In the genomic region with DNA sequence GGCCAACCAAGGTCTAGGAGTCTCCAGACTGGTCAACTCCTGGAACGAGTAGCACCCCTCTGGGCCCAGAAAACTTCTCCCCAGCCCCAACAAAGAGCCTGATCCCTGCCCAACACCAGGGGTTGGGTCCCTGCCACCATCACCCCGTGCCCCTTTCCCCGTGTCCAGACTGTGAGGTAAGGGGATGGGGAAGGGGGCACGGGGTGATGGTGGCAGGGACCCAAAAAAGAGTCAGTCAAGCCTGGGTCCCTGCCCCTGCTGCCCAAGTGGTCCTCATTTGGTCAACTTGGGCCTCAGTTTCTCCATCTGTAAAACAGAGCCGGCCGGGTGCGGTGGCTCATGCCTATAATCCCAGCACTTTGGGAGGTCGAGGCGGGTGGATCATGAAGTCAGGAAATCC, we compare ENCODE assay signal across 10 cellular contexts. TPM values are rescaled to one million over a fixed set of nuclear protein-coding genes. Genes with fewer than 3 reads are reported as not detected.
DNase-seq lines count a peak whose midpoint lies in the region; ATAC-seq, FAIRE-seq and TF ChIP-seq lines count a peak whose summit lies in the region.
"Had no signal": no experiment of that assay in that cellular context is flagged by ENCODE, and none has a peak within 500 bp of the region (broad histone marks: within the 10 kb centered on the region; RNA-seq: fewer than 3 reads in every experiment).

No MANE protein-coding gene starts in this region.

- H3K9ac ChIP-seq in OCI-LY1 (ENCODE audit: low read length): peak overlapping the region; percentile 88; the same call in 1 of the 2 replicates
- no peak overlapping the region for H3K9ac ChIP-seq in H1 (replicated peaks in 1 of 4; ENCODE audit: extremely low read depth in 1 of 4, low read depth in 3 of 4, low read length in 3 of 4)
- no peak overlapping the region for H3K9ac ChIP-seq in neuronal stem cell (ENCODE audit: low read depth, low read length, poor library complexity)

- H3K23ac ChIP-seq in H1 (ENCODE audit: insufficient read length) (no peak overlapping the region), neuronal stem cell (ENCODE audit: low read depth, low read length, poor library complexity) (no peak overlapping the region)

- peak overlapping the region; percentile 85 for H3K4me2 ChIP-seq in OCI-LY1 (ENCODE audit: low read length)
- H3K4me2 ChIP-seq in H1 (ENCODE audit: insufficient read depth in 1 of 2, low read depth in 2 of 2, low read length in 2 of 2): peak overlapping the region in 1 of 2 experiments; percentile 76; a peak in 1 of 4 replicates
- H3K4me2 ChIP-seq in neuronal stem cell (ENCODE audit: insufficient read depth, low read length, poor library complexity, severe bottlenecking): no peak overlapping the region

- peak overlapping the region; percentile 82 for H3K4me3 Mint-ChIP-seq in CD4-positive, alpha-beta T cell

- H4K20me1 ChIP-seq in OCI-LY1 (ENCODE audit: insufficient read depth, low read length) (no peaks in the 10 kb centered on the region; the same call in 1 of the 2 replicates), H1 (replicated peaks in 1 of 2; ENCODE audit: control insufficient read depth in 1 of 2, insufficient read depth in 2 of 2, low read length in 2 of 2) (peaks cover 4 to 18% of the 10 kb centered on the region in 2 experiments)

- FAIRE-seq in H1 (lab: Jason Lieb, UNC) (no peak), GM12891 (lab: Jason Lieb, UNC) (no peak)

- H3K4me1 ChIP-seq in OCI-LY1 (ENCODE audit: insufficient read depth, low read length, severe bottlenecking) (peaks cover 61% of the 10 kb centered on the region), H1 (replicated peaks in 1 of 4; ENCODE audit: control insufficient read depth in 3 of 4, insufficient read depth in 4 of 4, low read length in 3 of 4) (peaks cover 3 to 27% (median 17%) of the 10 kb centered on the region in 4 experiments), neuronal stem cell (ENCODE audit: control insufficient read depth in 2 of 2, insufficient read depth in 1 of 2, low read depth in 1 of 2, low read length in 2 of 2) (peaks cover 7 to 11% of the 10 kb centered on the region in 2 donors)

- no peak overlapping the region for H4K91ac ChIP-seq in H1 (replicated peaks; ENCODE audit: insufficient read length, low read length)
- no peak overlapping the region for H4K91ac ChIP-seq in neuronal stem cell (ENCODE audit: low read depth, low read length, poor library complexity)

- no peak for TF ChIP-seq CTCF in CD4-positive, alpha-beta T cell (IDR thresholded peaks at IDR 0.05)
- TF ChIP-seq CTCF in OCI-LY1 (IDR thresholded peaks at IDR 0.05; ENCODE audit: low read length): no peak
- no peak for TF ChIP-seq CTCF in H1 (IDR thresholded peaks at IDR 0.05; ENCODE audit: control extremely low read depth in 1 of 3, insufficient read depth in 1 of 3, low read depth in 1 of 3, low read length in 3 of 3)

- H2BK20ac ChIP-seq in H1 (ENCODE audit: low read length): no peak overlapping the region

- H2BK5ac ChIP-seq in H1 (ENCODE audit: low read depth, low read length) (no peak overlapping the region), neuronal stem cell (ENCODE audit: low read length) (no peak overlapping the region)

- peaks cover 13% of the 10 kb centered on the region; the same call in 1 of the 2 replicates for H3K36me3 ChIP-seq in OCI-LY1 (ENCODE audit: insufficient read depth, low read length)
- H3K36me3 ChIP-seq in H1 (ENCODE audit: control insufficient read depth in 2 of 4, insufficient read depth in 4 of 4, low read length in 3 of 4): no peaks in the 10 kb centered on the region; a peak in 1 of 8 replicates
- peaks cover 0 to 14% of the 10 kb centered on the region in 2 donors for H3K36me3 ChIP-seq in neuronal stem cell (replicated peaks in 1 of 2; ENCODE audit: control insufficient read depth in 2 of 2, insufficient read depth in 2 of 2, low read length in 2 of 2)

- DNase-seq in CD4-positive, alpha-beta T cell: peak in 1 of 10 experiments; percentile 9
- DNase-seq in H1 (ENCODE audit: low read depth in 1 of 2, low spot score in 2 of 2) (no peak), neuronal stem cell (ENCODE audit: low spot score) (no peak), AG20443 (ENCODE audit: low spot score) (no peak), GM12891 (ENCODE audit: insufficient read length, low spot score) (no peak), SIG-M5 treated with dmso at 0.1 percent for 504 hours (lab: John Stamatoyannopoulos, UW; ENCODE audit: unreplicated experiment) (no peak)
- DNase-seq: NCI-H345, T1000 had no signal

- H3K14ac ChIP-seq in H1 (ENCODE audit: insufficient read length): no peak overlapping the region
- no peak overlapping the region for H3K14ac ChIP-seq in neuronal stem cell (ENCODE audit: low read length)

- no peak overlapping the region for H2BK15ac ChIP-seq in H1 (ENCODE audit: low read length)
- peak overlapping the region; percentile 88 for H2BK15ac ChIP-seq in neuronal stem cell (ENCODE audit: low read length)

- TF ChIP-seq RAD21 in H1 (IDR thresholded peaks at IDR 0.05 in 1 of 2, conservative IDR thresholded peaks at IDR 0.05 in 1 of 2; ENCODE audit: low read depth in 2 of 2, low read length in 2 of 2): no peak

- no peak for ATAC-seq in CD4-positive, alpha-beta T cell (ENCODE audit: poor library complexity)
- no peak for ATAC-seq in HG02884 (IDR thresholded peaks at IDR 0.05; ENCODE audit: unreplicated experiment)

- H2BK12ac ChIP-seq in H1 (ENCODE audit: low read depth, low read length) (0 out of 2 replicates have a peak overlapping the region, but pooled peaks have one; percentile 1), neuronal stem cell (ENCODE audit: low read length) (no peak overlapping the region)

- peak overlapping the region; percentile 71 for H3K27ac ChIP-seq in CD4-positive, alpha-beta T cell (ENCODE audit: low read depth, low read length)
- H3K27ac ChIP-seq in OCI-LY1 (ENCODE audit: low read depth, low read length, poor library complexity, severe bottlenecking) (peak overlapping the region; percentile 85), H1 (ENCODE audit: low read depth, low read length) (no peak overlapping the region), neuronal stem cell (replicated peaks; ENCODE audit: low read length) (no peak overlapping the region)

- CTCF ChIA-PET in CD4-positive, alpha-beta T cell (lab: Charles Lee): no interaction called here
- CTCF ChIA-PET in H1 (lab: Charles Lee; ENCODE audit: partially characterized antibody): interaction anchor here (0.9 to 13.0 kb wide), 4 partner anchors 12 to 55 kb away, joined by 3 to 130 read pairs (median 6); no protein-coding TSS in a partner anchor

- H4K5ac ChIP-seq in H1 (ENCODE audit: insufficient read length, low read depth, low read length): no peak overlapping the region

- POLR2A ChIA-PET in CD4-positive, alpha-beta T cell (lab: Charles Lee): interaction anchor here (1.0 to 3.2 kb wide), 6 partner anchors 10 to 185 kb away, joined by 3 to 22 read pairs (median 6); partner anchors contain the start of gene SETD2
- POLR2A ChIA-PET in H1 (lab: Charles Lee; ENCODE audit: partially characterized antibody): interaction anchor here (0.6 to 1.8 kb wide), 4 partner anchors 7 to 65 kb away, joined by 3 to 4 read pairs (median 3); no protein-coding TSS in a partner anchor

- no peaks in the 10 kb centered on the region for H3K9me3 Mint-ChIP-seq in CD4-positive, alpha-beta T cell

- H3K79me2 ChIP-seq in OCI-LY1 (ENCODE audit: insufficient read depth, low read length): peaks cover 30% of the 10 kb centered on the region
- H3K79me2 ChIP-seq in H1 (ENCODE audit: control insufficient read depth in 1 of 2, insufficient read depth in 2 of 2, low read length in 2 of 2): peaks cover 21 to 34% of the 10 kb centered on the region in 2 experiments

- H3K27me3 Mint-ChIP-seq in CD4-positive, alpha-beta T cell: no peaks in the 10 kb centered on the region

- H3K4me3 ChIP-seq in OCI-LY1 (ENCODE audit: low read depth, low read length, poor library complexity, severe bottlenecking) (peak overlapping the region; percentile 93), H1 (ENCODE audit: extremely low read depth in 1 of 4, insufficient read depth in 2 of 4, low read depth in 3 of 4, low read length in 4 of 4) (no peak overlapping the region), neuronal stem cell (ENCODE audit: low read length in 2 of 2) (no peak overlapping the region)

- H3K27ac Mint-ChIP-seq in CD4-positive, alpha-beta T cell: peak overlapping the region; percentile 91

- no peaks in the 10 kb centered on the region for H3K9me3 ChIP-seq in CD4-positive, alpha-beta T cell (ENCODE audit: control insufficient read depth, low read length)
- H3K9me3 ChIP-seq in OCI-LY1 (ENCODE audit: low read length) (no peaks in the 10 kb centered on the region), H1 (ENCODE audit: insufficient read depth in 2 of 2, low read depth in 1 of 2, low read length in 1 of 2) (no peaks in the 10 kb centered on the region), neuronal stem cell (replicated peaks in 1 of 2; ENCODE audit: control insufficient read depth in 2 of 2, insufficient read depth in 1 of 2, low read depth in 1 of 2, low read length in 2 of 2) (no peaks in the 10 kb centered on the region)

- H4K8ac ChIP-seq in H1 (ENCODE audit: extremely low read depth, insufficient read depth, low read length): peak overlapping the region; percentile 38; the same call in 1 of the 2 replicates
- no peak overlapping the region for H4K8ac ChIP-seq in neuronal stem cell (ENCODE audit: low read depth, low read length)

- intact Hi-C loops in CD4-positive, alpha-beta T cell (cut with DNase I, micrococcal nuclease): loop anchor here in 1 of 2 experiments (5.0 kb wide), 2 partner anchors 304 to 499 kb away; partner anchors contain the start of genes KIF9, KLHL18 and SCAP

- no peak overlapping the region for H3K56ac ChIP-seq in H1 (replicated peaks; ENCODE audit: insufficient read length, low read depth, low read length)

- no peak for TF ChIP-seq POLR2A in H1 (IDR thresholded peaks at IDR 0.05; ENCODE audit: control extremely low read depth in 1 of 2, low read depth in 2 of 2, low read length in 2 of 2)
- TF ChIP-seq POLR2A in GM12891 (IDR thresholded peaks at IDR 0.05; ENCODE audit: low read depth, low read length): no peak

- H3K9me2 ChIP-seq in OCI-LY1 (ENCODE audit: low read depth, low read length): no peaks in the 10 kb centered on the region

- H3K4me1 Mint-ChIP-seq in CD4-positive, alpha-beta T cell (ENCODE audit: low read depth): peaks cover 71% of the 10 kb centered on the region

- no peak overlapping the region for H2BK120ac ChIP-seq in H1 (replicated peaks; ENCODE audit: low read depth, low read length)
- no peak overlapping the region for H2BK120ac ChIP-seq in neuronal stem cell (ENCODE audit: low read depth, low read length)

- H3K23me2 ChIP-seq in H1 (ENCODE audit: low read depth, low read length): peaks cover 10% of the 10 kb centered on the region; the same call in 1 of the 2 replicates

- no peak for TF ChIP-seq EP300 in H1 (IDR thresholded peaks at IDR 0.05; ENCODE audit: borderline replicate concordance in 1 of 2, low read depth in 2 of 2, low read length in 2 of 2)

- no peaks in the 10 kb centered on the region; the same call in 1 of the 2 replicates for H3F3A ChIP-seq in OCI-LY1 (ENCODE audit: insufficient read depth, low read length)

- H3K79me1 ChIP-seq in H1 (ENCODE audit: low read depth, low read length) (peaks cover 2% of the 10 kb centered on the region; the same call in 1 of the 2 replicates), neuronal stem cell (ENCODE audit: low read depth, low read length) (peaks cover 10% of the 10 kb centered on the region)

- H2AFZ ChIP-seq in OCI-LY1 (ENCODE audit: low read length) (no peak overlapping the region), H1 (ENCODE audit: low read length) (no peak overlapping the region), neuronal stem cell (ENCODE audit: low read length) (no peak overlapping the region)

- H2AK5ac ChIP-seq in H1 (ENCODE audit: low read depth, low read length) (no peak overlapping the region), neuronal stem cell (ENCODE audit: low read depth, low read length) (peak overlapping the region; percentile 10)

- H3K4ac ChIP-seq in H1 (replicated peaks; ENCODE audit: insufficient read length, low read depth, low read length) (no peak overlapping the region), neuronal stem cell (ENCODE audit: low read length) (no peak overlapping the region)

- no peak overlapping the region for H3K18ac ChIP-seq in H1 (ENCODE audit: extremely low read depth, low read length)
- H3K18ac ChIP-seq in neuronal stem cell (ENCODE audit: low read length): peak overlapping the region; percentile 24

- 94% methylated on average over 9 of the region's 9 CpGs; no CpG with 5 or more reads in 1 of the 2 experiments for WGBS in H1 (ENCODE audit: extremely low coverage in 1 of 2, insufficient coverage in 1 of 2, insufficient read length in 1 of 2, insufficient replicate concordance in 2 of 2, low coverage in 1 of 2, low lambda C conversion rate in 2 of 2, missing lambda C conversion rate in 1 of 2), 2 experiments
- WGBS in neuronal stem cell (ENCODE audit: extremely low coverage in 2 of 2, insufficient read length in 2 of 2, insufficient replicate concordance in 1 of 2), 2 donors: no CpG with 5 or more reads among the region's 9 CpGs

- H3K27me3 ChIP-seq in CD4-positive, alpha-beta T cell (ENCODE audit: control insufficient read depth, insufficient read depth, low read length): no peaks in the 10 kb centered on the region
- H3K27me3 ChIP-seq in OCI-LY1 (ENCODE audit: insufficient read depth, low read length) (no peaks in the 10 kb centered on the region), H1 (replicated peaks in 1 of 4; ENCODE audit: control insufficient read depth in 3 of 4, extremely low read depth in 1 of 4, insufficient read depth in 3 of 4, low read length in 3 of 4) (peaks cover 0 to 13% (median 3%) of the 10 kb centered on the region in 4 experiments; a peak in 3 of 7 replicates), neuronal stem cell (ENCODE audit: control insufficient read depth in 3 of 3, insufficient read depth in 3 of 3, low read depth in 1 of 3, low read length in 3 of 3) (peaks cover 0 to 6% (median 4%) of the 10 kb centered on the region in 3 experiments)

- peaks cover 22% of the 10 kb centered on the region for H3K36me3 Mint-ChIP-seq in CD4-positive, alpha-beta T cell (ENCODE audit: low read depth)

RNA-seq across cellular contexts. Expression of gene NBEAL2, which starts 1.1 kb away (rescaled TPM):
- total RNA-seq in CD4-positive, alpha-beta T cell: 100 to 1,000 TPM; 163 to 170 TPM
- total RNA-seq in H1 (2021; fragmentation: NEBNext Ultra II Directional; extraction: Animal tissue kit (Norgen Biotek cat#: 25700)): 45.8 and 46.9 TPM in 2 replicates
- polyA plus RNA-seq in H1 (2011; rRNA removed): 27.3 and 47.8 TPM in 2 replicates
- polyA plus RNA-seq in H1 (2011; cell fraction: cytosol; rRNA removed): 30.9 TPM
- 332 TPM for polyA plus RNA-seq in H1 (2011; cell fraction: nucleus; rRNA removed)
- 36.4 to 64.7 TPM (median 55.9 TPM) in 4 replicates for polyA plus RNA-seq in H1 (2012, experiment 1 of 2)
- 42.2 TPM for polyA plus RNA-seq in H1 (2012, experiment 2 of 2)
- polyA plus RNA-seq in H1 (2013, experiment 1 of 2): 15.7 TPM
- 14.2 TPM for polyA plus RNA-seq in H1 (2013, experiment 2 of 2)
- 19.1 and 33.7 TPM in 2 replicates for polyA minus RNA-seq in H1 (2011; rRNA and poly(A)+ RNA removed)
- 16.9 TPM for polyA minus RNA-seq in H1 (2011; cell fraction: cytosol; rRNA and poly(A)+ RNA removed)
- polyA minus RNA-seq in H1 (2011; cell fraction: nucleus; rRNA and poly(A)+ RNA removed): 58.1 TPM
- 5.9 TPM for polyA plus RNA-seq in neuronal stem cell (2013, experiment 1 of 2)
- polyA plus RNA-seq in neuronal stem cell (2013, experiment 2 of 2): 6.2 TPM
- 53.4 TPM for polyA plus RNA-seq in GM12891 (2012; ENCODE audit: low read depth, missing spikeins)

RNA-seq across cellular contexts. Expression of gene CCDC12, which starts 1.8 kb away (rescaled TPM):
- 10 to 100 TPM; 57.5 to 59.5 TPM for total RNA-seq in CD4-positive, alpha-beta T cell
- 41.3 and 44.4 TPM in 2 replicates for total RNA-seq in H1 (2021; fragmentation: NEBNext Ultra II Directional; extraction: Animal tissue kit (Norgen Biotek cat#: 25700))
- polyA plus RNA-seq in H1 (2011; rRNA removed): 29.5 and 41.5 TPM in 2 replicates
- 57.2 TPM for polyA plus RNA-seq in H1 (2011; cell fraction: cytosol; rRNA removed)
- 37.1 TPM for polyA plus RNA-seq in H1 (2011; cell fraction: nucleus; rRNA removed)
- polyA plus RNA-seq in H1 (2012, experiment 1 of 2): 50.0 to 59.6 TPM (median 58.4 TPM) in 4 replicates
- polyA plus RNA-seq in H1 (2012, experiment 2 of 2): 27.9 TPM
- 39.5 TPM for polyA plus RNA-seq in H1 (2013, experiment 1 of 2)
- polyA plus RNA-seq in H1 (2013, experiment 2 of 2): 41.8 TPM
- polyA minus RNA-seq in H1 (2011; rRNA and poly(A)+ RNA removed): 20.6 and 38.9 TPM in 2 replicates
- polyA minus RNA-seq in H1 (2011; cell fraction: cytosol; rRNA and poly(A)+ RNA removed): 12.0 TPM
- polyA minus RNA-seq in H1 (2011; cell fraction: nucleus; rRNA and poly(A)+ RNA removed): 55.5 TPM
- polyA plus RNA-seq in neuronal stem cell (2013, experiment 1 of 2): 56.1 TPM
- polyA plus RNA-seq in neuronal stem cell (2013, experiment 2 of 2): 55.5 TPM
- polyA plus RNA-seq in GM12891 (2012; ENCODE audit: low read depth, missing spikeins): 55.8 TPM

Comparison
In these comparisons a context has a peak if more than half of its experiments do, and no peak if none do; other contexts are left out.
1. H3K27ac ChIP-seq: peak in CD4-positive, alpha-beta T cell (single experiment) and OCI-LY1 (single experiment); none in H1 (single experiment) and neuronal stem cell (single experiment).